In the genomic region with DNA sequence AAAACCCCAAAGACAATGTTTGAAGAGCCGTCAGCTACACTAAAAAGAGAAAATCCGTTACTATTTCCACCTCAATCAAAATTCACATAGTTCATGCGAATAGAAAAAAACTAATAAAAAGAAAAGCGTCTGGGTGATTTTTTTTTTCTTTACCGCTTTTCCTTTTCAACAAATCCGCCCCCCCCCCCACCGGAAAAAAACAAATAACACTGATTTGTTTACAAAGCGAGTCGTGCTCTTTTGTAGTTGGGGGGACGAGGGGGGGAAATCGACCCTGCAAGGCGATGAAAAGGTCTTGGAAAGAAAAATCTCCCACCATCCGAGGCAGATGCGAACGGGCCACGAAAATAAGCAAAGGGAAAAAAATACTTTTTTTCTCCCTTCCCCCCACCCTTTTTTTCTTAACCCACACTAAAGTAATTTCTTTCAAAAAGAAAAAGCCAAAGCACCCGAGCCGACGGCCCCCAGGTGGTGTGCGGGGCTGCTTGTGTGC, we compare ENCODE assay signal across 8 cellular contexts. TPM values are rescaled to one million over a fixed set of nuclear protein-coding genes. Genes with fewer than 3 reads are reported as not detected.
A peak's percentile ranks its signal among the peaks of the same experiment; 100 is the strongest.
DNase-seq lines count a peak whose midpoint lies in the region; ATAC-seq and TF ChIP-seq lines count a peak whose summit lies in the region.

No MANE protein-coding gene starts in this region.

- no peaks in the 10 kb centered on the region for H3K36me3 ChIP-seq in gastroesophageal sphincter
- H3K36me3 ChIP-seq in gastrocnemius medialis: no peaks in the 10 kb centered on the region

- H3K27me3 ChIP-seq in H9 (ENCODE audit: insufficient read depth, low read length) (peaks cover 10% of the 10 kb centered on the region), gastroesophageal sphincter (peaks cover 45% of the 10 kb centered on the region), gastrocnemius medialis (no peaks in the 10 kb centered on the region)

- H3K27ac ChIP-seq in H9 (ENCODE audit: insufficient read length, low read depth, low read length) (no peak overlapping the region), gastroesophageal sphincter (peak overlapping the region; percentile 21 to 89 (median 86)), gastrocnemius medialis (peak overlapping the region; percentile 87 to 91 (median 90)), RWPE1 (no peak overlapping the region)

- peak overlapping the region in 2 of 3 experiments; percentile 88 to 97; a peak in 3 of 7 replicates for H3K27ac Mint-ChIP-seq in H9
- no peak overlapping the region for H3K27ac Mint-ChIP-seq in T-cell

- H3K23ac ChIP-seq in H9 (ENCODE audit: insufficient read length, low read depth, low read length): no peak overlapping the region

- H3K23me2 ChIP-seq in H9 (ENCODE audit: insufficient read length, low read depth, low read length, poor library complexity, severe bottlenecking): peaks cover 11% of the 10 kb centered on the region

- TF ChIP-seq CTCF in H9 (conservative IDR thresholded peaks at IDR 0.05): no peak
- no peak for TF ChIP-seq CTCF in gastroesophageal sphincter (IDR thresholded peaks at IDR 0.05)
- TF ChIP-seq CTCF in gastrocnemius medialis (IDR thresholded peaks at IDR 0.05 in 4 of 5, conservative IDR thresholded peaks at IDR 0.05 in 1 of 5): no peak
- no peak for TF ChIP-seq CTCF in RWPE1 (conservative IDR thresholded peaks at IDR 0.05; ENCODE audit: low read depth)

- no peak overlapping the region for H4K91ac ChIP-seq in H9 (ENCODE audit: insufficient read length, low read depth, low read length)

- no peak overlapping the region for H2BK12ac ChIP-seq in H9 (ENCODE audit: insufficient read length, low read depth, low read length)

- CTCF ChIA-PET in T-cell (lab: Charles Lee) (no interaction called here), RWPE1 (lab: Yijun Ruan, JAX) (interaction anchor here (0.7 kb wide), 1 partner anchor 86 kb away, joined by 9 read pairs; no protein-coding TSS in a partner anchor)

- H3K4ac ChIP-seq in H9 (ENCODE audit: low read depth, low read length): no peak overlapping the region

- peak overlapping the region; percentile 81 to 99 for H3K4me3 Mint-ChIP-seq in H9
- peak overlapping the region; percentile 70 to 85 (median 73) for H3K4me3 Mint-ChIP-seq in T-cell

- H3K9ac ChIP-seq in H9 (ENCODE audit: extremely low read depth, insufficient read length, low read length): no peak overlapping the region

- H3T11ph ChIP-seq in H9 (ENCODE audit: low read length): no peak overlapping the region

- no peaks in the 10 kb centered on the region for H4K20me1 ChIP-seq in H9 (ENCODE audit: control insufficient read depth, insufficient read depth, insufficient read length)

- no peak overlapping the region for H2AFZ ChIP-seq in H9 (ENCODE audit: low read length)

- H3K4me2 ChIP-seq in H9 (ENCODE audit: insufficient read depth, insufficient read length, low read length): peak overlapping the region; percentile 48

- TF ChIP-seq EP300 in gastroesophageal sphincter (IDR thresholded peaks at IDR 0.05): no peak

- H3K79me1 ChIP-seq in H9 (ENCODE audit: insufficient read depth, low read depth, low read length, poor library complexity, severe bottlenecking): no peaks in the 10 kb centered on the region

- H2BK20ac ChIP-seq in H9 (ENCODE audit: low read depth, low read length, poor library complexity, severe bottlenecking): no peak overlapping the region

- no peak overlapping the region for H3K14ac ChIP-seq in H9 (ENCODE audit: insufficient read depth, low read length)

- no CpG with 5 or more reads among the region's 20 CpGs for WGBS in H9 (ENCODE audit: extremely low coverage, insufficient read length, low lambda C conversion rate)
- WGBS in gastroesophageal sphincter (ENCODE audit: low coverage in 1 of 2), 2 donors: 0 to 3% methylated on average over 14 to 20 of the region's 20 CpGs

- intact Hi-C loops in gastrocnemius medialis (cut with DNase I; ENCODE audit: low total_unique reads): loop anchor here (5.0 to 10.0 kb wide), 5 partner anchors 119 to 957 kb away; a partner anchor contains a TSS

- H3K56ac ChIP-seq in H9 (ENCODE audit: insufficient read length, low read depth, low read length): no peak overlapping the region

- H2AK5ac ChIP-seq in H9 (ENCODE audit: insufficient read length, low read length): no peak overlapping the region

- no peak overlapping the region for H4K8ac ChIP-seq in H9 (replicated peaks; ENCODE audit: insufficient read length, low read depth, low read length)

- in situ Hi-C loops in gastrocnemius medialis (cut with MboI; ENCODE audit: low sequenced_read_pairs in 4 of 4): no loop called here

- H3K4me1 ChIP-seq in H9 (ENCODE audit: insufficient read depth, low read length) (peaks cover 2% of the 10 kb centered on the region; the same call in 1 of the 2 replicates), gastroesophageal sphincter (peaks cover 0 to 34% (median 9%) of the 10 kb centered on the region in 3 donors), gastrocnemius medialis (peaks cover 13 to 21% of the 10 kb centered on the region in 2 donors)

- H3K9me3 ChIP-seq in H9 (ENCODE audit: control insufficient read depth, low read depth, low read length) (no peaks in the 10 kb centered on the region), gastroesophageal sphincter (no peaks in the 10 kb centered on the region), gastrocnemius medialis (no peaks in the 10 kb centered on the region)

- H3K18ac ChIP-seq in H9 (ENCODE audit: insufficient read length, low read depth, low read length): no peak overlapping the region

- peaks cover 80% of the 10 kb centered on the region for H3K27me3 Mint-ChIP-seq in H9 (ENCODE audit: low read depth)
- H3K27me3 Mint-ChIP-seq in T-cell: peaks cover 30 to 62% of the 10 kb centered on the region in 2 donors

- H3K4me1 Mint-ChIP-seq in H9 (peaks cover 12 to 16% of the 10 kb centered on the region in 2 experiments), T-cell (peaks cover 13 to 20% (median 19%) of the 10 kb centered on the region in 3 donors)

- H2BK5ac ChIP-seq in H9 (ENCODE audit: insufficient read length, low read length): no peak overlapping the region

- DNase-seq in H9 (no peak), T-cell (no peak), gastrocnemius medialis (no peak), RWPE1 (ENCODE audit: low spot score) (no peak)

- POLR2A ChIA-PET in T-cell (lab: Charles Lee): interaction anchor here in 1 of 2 donors (0.6 kb wide), 1 partner anchor 785 kb away, joined by 6 read pairs; no protein-coding TSS in a partner anchor
- POLR2A ChIA-PET in RWPE1 (lab: Yijun Ruan, JAX; ENCODE audit: low non-redundant PET): no interaction called here

- no peak for ATAC-seq in T-cell (replicated peaks in 1 of 4)
- ATAC-seq in gastroesophageal sphincter: no peak
- ATAC-seq in gastrocnemius medialis: no peak
- no peak for ATAC-seq in HG02763 (IDR thresholded peaks at IDR 0.05; ENCODE audit: unreplicated experiment)
- no peak for ATAC-seq in esophagus mucosa
- no peak for ATAC-seq in HG03378 (IDR thresholded peaks at IDR 0.05; ENCODE audit: unreplicated experiment)

- H2BK120ac ChIP-seq in H9 (ENCODE audit: low read depth, low read length, poor library complexity, severe bottlenecking): no peak overlapping the region

- no peaks in the 10 kb centered on the region for H3K79me2 ChIP-seq in H9 (ENCODE audit: insufficient read depth, low read length)

- no peak overlapping the region for H4K5ac ChIP-seq in H9 (ENCODE audit: insufficient read length, low read depth, low read length)

- H3K36me3 Mint-ChIP-seq in H9 (ENCODE audit: insufficient read depth in 1 of 3, low read depth in 3 of 3): no peaks in the 10 kb centered on the region; a peak in 1 of 7 replicates
- no peaks in the 10 kb centered on the region for H3K36me3 Mint-ChIP-seq in T-cell

- TF ChIP-seq POLR2A in gastroesophageal sphincter (IDR thresholded peaks at IDR 0.05): no peak
- no peak for TF ChIP-seq POLR2A in gastrocnemius medialis (IDR thresholded peaks at IDR 0.05)

- no peak overlapping the region for H2BK15ac ChIP-seq in H9 (ENCODE audit: low read depth, low read length)

- H3K4me3 ChIP-seq in gastroesophageal sphincter: peak overlapping the region; percentile 39 to 80
- peak overlapping the region; percentile 73 to 94 (median 84) for H3K4me3 ChIP-seq in gastrocnemius medialis

- no peaks in the 10 kb centered on the region; a peak in 1 of 5 replicates for H3K9me3 Mint-ChIP-seq in H9
- H3K9me3 Mint-ChIP-seq in T-cell: no peaks in the 10 kb centered on the region

RNA-seq across cellular contexts. Expression of a gene that starts 0.6 kb away (rescaled TPM):
- total RNA-seq in H9 (2021) (1.5 and 3.3 TPM in 2 replicates), T-cell (1 to 10 TPM in 3 of 5 donors, under 1 TPM in 2; 0.30 to 2.3 (median 1.4) TPM), gastroesophageal sphincter (10 to 100 TPM in 3 of 4 donors, 1 to 10 TPM in 1; 9.9 to 29.3 (median 13.4) TPM), gastrocnemius medialis (10 to 100 TPM in 1 of 4 donors, 1 to 10 TPM in 3; 3.5 to 15.6 (median 4.7) TPM), esophagus mucosa (3.3 TPM)

Comparison
In these comparisons a context has a peak if more than half of its experiments do, and no peak if none do; other contexts are left out.
1. H3K27ac ChIP-seq: peak in gastroesophageal sphincter (4 of 4) and gastrocnemius medialis (4 of 4); none in H9 (single experiment) and RWPE1 (single experiment).
2. H3K27ac Mint-ChIP-seq: peak in H9 (2 of 3); none in T-cell (0 of 2).